2 cellular contexts compared by ENCODE assay signal in the genomic region with DNA sequence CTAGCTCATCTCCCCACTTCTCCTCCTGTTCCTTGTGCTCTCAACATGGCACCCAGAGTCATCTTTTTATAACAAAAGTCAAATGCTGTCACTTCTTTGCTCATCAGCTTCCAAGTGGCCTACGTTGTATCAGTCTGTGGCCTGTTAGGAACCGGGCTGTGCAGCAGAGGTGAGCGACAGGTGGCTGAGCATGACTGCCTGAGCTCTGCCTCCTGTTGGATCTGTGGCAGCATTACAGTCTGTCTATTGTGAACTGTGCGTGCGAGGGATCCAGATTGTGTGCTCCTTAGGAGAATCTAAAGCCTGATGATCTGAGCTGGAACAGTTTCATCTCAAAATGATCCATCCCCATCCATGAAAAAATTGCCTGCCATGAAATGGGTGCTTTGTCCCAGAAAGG.
TF ChIP-seq lines count a peak whose summit lies in the region.

No MANE protein-coding gene starts in this region.

TF ChIP-seq in HCT116, 20 proteins besides CTCF, POLR2A, EP300 and RAD21 (continued from another document):
- TF ChIP-seq, protein P1, sequence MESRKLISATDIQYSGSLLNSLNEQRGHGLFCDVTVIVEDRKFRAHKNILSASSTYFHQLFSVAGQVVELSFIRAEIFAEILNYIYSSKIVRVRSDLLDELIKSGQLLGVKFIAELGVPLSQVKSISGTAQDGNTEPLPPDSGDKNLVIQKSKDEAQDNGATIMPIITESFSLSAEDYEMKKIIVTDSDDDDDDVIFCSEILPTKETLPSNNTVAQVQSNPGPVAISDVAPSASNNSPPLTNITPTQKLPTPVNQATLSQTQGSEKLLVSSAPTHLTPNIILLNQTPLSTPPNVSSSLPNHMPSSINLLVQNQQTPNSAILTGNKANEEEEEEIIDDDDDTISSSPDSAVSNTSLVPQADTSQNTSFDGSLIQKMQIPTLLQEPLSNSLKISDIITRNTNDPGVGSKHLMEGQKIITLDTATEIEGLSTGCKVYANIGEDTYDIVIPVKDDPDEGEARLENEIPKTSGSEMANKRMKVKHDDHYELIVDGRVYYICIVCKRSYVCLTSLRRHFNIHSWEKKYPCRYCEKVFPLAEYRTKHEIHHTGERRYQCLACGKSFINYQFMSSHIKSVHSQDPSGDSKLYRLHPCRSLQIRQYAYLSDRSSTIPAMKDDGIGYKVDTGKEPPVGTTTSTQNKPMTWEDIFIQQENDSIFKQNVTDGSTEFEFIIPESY (IDR thresholded peaks at IDR 0.05; ENCODE audit: extremely low read depth, insufficient replicate concordance, low read length), result no peak
- TF ChIP-seq POLR2AphosphoS5 (IDR thresholded peaks at IDR 0.05; ENCODE audit: low read depth, low read length) (no peak), ZNF274 (IDR thresholded peaks at IDR 0.05; ENCODE audit: low read depth, low read length) (no peak), JUND (IDR thresholded peaks at IDR 0.05) (no peak), SRF (IDR thresholded peaks at IDR 0.05; ENCODE audit: low read depth) (no peak), SIN3A (IDR thresholded peaks at IDR 0.05; ENCODE audit: low read depth) (no peak), EZH2 (IDR thresholded peaks at IDR 0.05) (no peak), CBX3 (IDR thresholded peaks at IDR 0.05; ENCODE audit: low read depth) (no peak), TCF7L2 (IDR thresholded peaks at IDR 0.05; ENCODE audit: borderline replicate concordance, extremely low read depth, insufficient read depth, insufficient read length) (no peak), YY1 (IDR thresholded peaks at IDR 0.05; ENCODE audit: extremely low read depth, insufficient replicate concordance, low read depth, low read length) (no peak)

TF ChIP-seq in GM12878, 131 proteins besides CTCF, POLR2A, EP300 and RAD21 (continued from another document):
- TF ChIP-seq, protein P2, sequence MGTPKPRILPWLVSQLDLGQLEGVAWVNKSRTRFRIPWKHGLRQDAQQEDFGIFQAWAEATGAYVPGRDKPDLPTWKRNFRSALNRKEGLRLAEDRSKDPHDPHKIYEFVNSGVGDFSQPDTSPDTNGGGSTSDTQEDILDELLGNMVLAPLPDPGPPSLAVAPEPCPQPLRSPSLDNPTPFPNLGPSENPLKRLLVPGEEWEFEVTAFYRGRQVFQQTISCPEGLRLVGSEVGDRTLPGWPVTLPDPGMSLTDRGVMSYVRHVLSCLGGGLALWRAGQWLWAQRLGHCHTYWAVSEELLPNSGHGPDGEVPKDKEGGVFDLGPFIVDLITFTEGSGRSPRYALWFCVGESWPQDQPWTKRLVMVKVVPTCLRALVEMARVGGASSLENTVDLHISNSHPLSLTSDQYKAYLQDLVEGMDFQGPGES (IDR thresholded peaks at IDR 0.05), result no peak
- TF ChIP-seq MTA3 (IDR thresholded peaks at IDR 0.05; ENCODE audit: borderline replicate concordance, low read length) (no peak), EZH2 (IDR thresholded peaks at IDR 0.05; ENCODE audit: borderline replicate concordance, control insufficient read depth, low read depth, low read length) (no peak), MYB (IDR thresholded peaks at IDR 0.05; ENCODE audit: borderline replicate concordance, low read depth, low read length) (no peak), BACH1 (IDR thresholded peaks at IDR 0.05; ENCODE audit: borderline replicate concordance) (no peak), RAD51 (IDR thresholded peaks at IDR 0.05) (no peak), ZNF622 (IDR thresholded peaks at IDR 0.05) (no peak), IKZF2 (IDR thresholded peaks at IDR 0.05) (no peak), ASH2L (IDR thresholded peaks at IDR 0.05; ENCODE audit: borderline replicate concordance, low read depth) (no peak), ZBED1 (IDR thresholded peaks at IDR 0.05; ENCODE audit: borderline replicate concordance) (no peak), CBFB (IDR thresholded peaks at IDR 0.05; ENCODE audit: low read depth) (no peak)
- TF ChIP-seq, protein P3, sequence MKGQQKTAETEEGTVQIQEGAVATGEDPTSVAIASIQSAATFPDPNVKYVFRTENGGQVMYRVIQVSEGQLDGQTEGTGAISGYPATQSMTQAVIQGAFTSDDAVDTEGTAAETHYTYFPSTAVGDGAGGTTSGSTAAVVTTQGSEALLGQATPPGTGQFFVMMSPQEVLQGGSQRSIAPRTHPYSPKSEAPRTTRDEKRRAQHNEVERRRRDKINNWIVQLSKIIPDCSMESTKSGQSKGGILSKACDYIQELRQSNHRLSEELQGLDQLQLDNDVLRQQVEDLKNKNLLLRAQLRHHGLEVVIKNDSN (IDR thresholded peaks at IDR 0.05; ENCODE audit: borderline replicate concordance, extremely low read length, insufficient read depth, low read depth, low read length), result no peak
- TF ChIP-seq, protein P4, sequence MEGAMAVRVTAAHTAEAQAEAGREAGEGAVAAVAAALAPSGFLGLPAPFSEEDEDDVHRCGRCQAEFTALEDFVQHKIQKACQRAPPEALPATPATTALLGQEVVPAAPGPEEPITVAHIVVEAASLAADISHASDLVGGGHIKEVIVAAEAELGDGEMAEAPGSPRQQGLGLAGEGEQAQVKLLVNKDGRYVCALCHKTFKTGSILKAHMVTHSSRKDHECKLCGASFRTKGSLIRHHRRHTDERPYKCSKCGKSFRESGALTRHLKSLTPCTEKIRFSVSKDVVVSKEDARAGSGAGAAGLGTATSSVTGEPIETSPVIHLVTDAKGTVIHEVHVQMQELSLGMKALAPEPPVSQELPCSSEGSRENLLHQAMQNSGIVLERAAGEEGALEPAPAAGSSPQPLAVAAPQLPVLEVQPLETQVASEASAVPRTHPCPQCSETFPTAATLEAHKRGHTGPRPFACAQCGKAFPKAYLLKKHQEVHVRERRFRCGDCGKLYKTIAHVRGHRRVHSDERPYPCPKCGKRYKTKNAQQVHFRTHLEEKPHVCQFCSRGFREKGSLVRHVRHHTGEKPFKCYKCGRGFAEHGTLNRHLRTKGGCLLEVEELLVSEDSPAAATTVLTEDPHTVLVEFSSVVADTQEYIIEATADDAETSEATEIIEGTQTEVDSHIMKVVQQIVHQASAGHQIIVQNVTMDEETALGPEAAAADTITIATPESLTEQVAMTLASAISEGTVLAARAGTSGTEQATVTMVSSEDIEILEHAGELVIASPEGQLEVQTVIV (IDR thresholded peaks at IDR 0.05; ENCODE audit: borderline replicate concordance, partially characterized antibody), result no peak
